17 cellular contexts compared by ENCODE assay signal in the genomic region with DNA sequence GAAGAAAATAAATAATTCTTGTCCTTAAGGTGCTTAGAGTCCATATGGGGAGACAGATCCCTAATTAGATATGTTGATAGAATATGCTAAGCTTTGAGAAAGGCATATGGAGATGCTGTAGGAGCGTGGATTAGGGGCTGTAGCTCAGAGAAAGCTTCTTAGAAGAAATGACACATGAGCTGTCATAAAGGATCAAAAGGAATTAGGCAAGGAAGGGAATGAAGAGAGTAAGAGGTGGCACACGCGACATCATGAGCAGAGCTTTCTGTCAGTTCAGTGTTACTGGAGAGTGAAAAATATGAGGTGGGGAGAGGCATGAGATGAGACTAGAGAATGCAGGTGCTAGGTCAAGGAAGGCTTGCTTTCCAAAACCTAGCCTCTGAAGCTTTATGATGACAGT.
DNase-seq lines count a peak whose midpoint lies in the region; ATAC-seq lines count a peak whose summit lies in the region.
"Had no signal": no experiment of that assay in that cellular context is flagged by ENCODE, and none has a peak within 500 bp of the region (broad histone marks: within the 10 kb centered on the region; RNA-seq: fewer than 3 reads in every experiment).

No MANE protein-coding gene starts in this region.

- H3K36me3 Mint-ChIP-seq in central memory CD8-positive, alpha-beta T cell (ENCODE audit: insufficient read depth), result no peaks in the 10 kb centered on the region
- H3K36me3 Mint-ChIP-seq: CD4-positive, CD25-positive, alpha-beta regulatory T cell; CD8-positive, alpha-beta T cell had no signal

- peak; percentile 56 for DNase-seq in D341Med (ENCODE audit: low spot score)
- peak; percentile 90 to 97 for DNase-seq in NCI-H524 (lab: John Stamatoyannopoulos, UW)
- peak; percentile 95 for DNase-seq in NCI-H82 treated with DMSO at 0.1 percent for 48 hours (lab: John Stamatoyannopoulos, UW; ENCODE audit: unreplicated experiment)
- DNase-seq in central memory CD8-positive, alpha-beta T cell (ENCODE audit: low spot score in 2 of 2), result no peak
- DNase-seq in DMS79 (lab: John Stamatoyannopoulos, UW), result no peak
- no peak for DNase-seq in HT-29 (ENCODE audit: low spot score)
- DNase-seq: Caco-2; CD8-positive, alpha-beta T cell; DMS53; DND-41; GOT3; HFFc6 had no signal

- peak overlapping the region; percentile 5 for H3K27ac Mint-ChIP-seq in central memory CD8-positive, alpha-beta T cell (ENCODE audit: low read depth)
- H3K27ac Mint-ChIP-seq: B cell; CD4-positive, CD25-positive, alpha-beta regulatory T cell; CD8-positive, alpha-beta T cell; HFFc6 had no signal

- H3K27me3 Mint-ChIP-seq in central memory CD8-positive, alpha-beta T cell, result no peaks in the 10 kb centered on the region
- H3K27me3 Mint-ChIP-seq: B cell; CD4-positive, CD25-positive, alpha-beta regulatory T cell had no signal

- no peaks in the 10 kb centered on the region for H3K4me1 Mint-ChIP-seq in central memory CD8-positive, alpha-beta T cell
- H3K4me1 Mint-ChIP-seq: B cell; CD4-positive, CD25-positive, alpha-beta regulatory T cell had no signal

- no peak overlapping the region for H3K4me3 Mint-ChIP-seq in central memory CD8-positive, alpha-beta T cell
- H3K4me3 Mint-ChIP-seq: B cell; CD8-positive, alpha-beta T cell; HFFc6 had no signal

- no peak for ATAC-seq in central memory CD8-positive, alpha-beta T cell (replicated peaks; ENCODE audit: extremely low read depth, poor library complexity, severe bottlenecking)
- ATAC-seq in HG03108 (IDR thresholded peaks at IDR 0.05; ENCODE audit: unreplicated experiment) (no peak), HG03045 (IDR thresholded peaks at IDR 0.05; ENCODE audit: unreplicated experiment) (no peak)
- ATAC-seq: CD8-positive, alpha-beta T cell; GM12878 had no signal

- no peaks in the 10 kb centered on the region for H3K9me3 Mint-ChIP-seq in central memory CD8-positive, alpha-beta T cell
- H3K9me3 Mint-ChIP-seq: CD8-positive, alpha-beta T cell; HFFc6 had no signal

Comparison
In these comparisons a context has a peak if more than half of its experiments do, and no peak if none do; other contexts are left out.
1. DNase-seq: peak in D341Med (single experiment), NCI-H524 (2 of 2) and NCI-H82 treated with DMSO at 0.1 percent for 48 hours (single experiment); none in central memory CD8-positive, alpha-beta T cell (0 of 2), DMS79 (single experiment) and HT-29 (single experiment).